Comparison of ENCODE assay signal across 8 cellular contexts in the genomic region with DNA sequence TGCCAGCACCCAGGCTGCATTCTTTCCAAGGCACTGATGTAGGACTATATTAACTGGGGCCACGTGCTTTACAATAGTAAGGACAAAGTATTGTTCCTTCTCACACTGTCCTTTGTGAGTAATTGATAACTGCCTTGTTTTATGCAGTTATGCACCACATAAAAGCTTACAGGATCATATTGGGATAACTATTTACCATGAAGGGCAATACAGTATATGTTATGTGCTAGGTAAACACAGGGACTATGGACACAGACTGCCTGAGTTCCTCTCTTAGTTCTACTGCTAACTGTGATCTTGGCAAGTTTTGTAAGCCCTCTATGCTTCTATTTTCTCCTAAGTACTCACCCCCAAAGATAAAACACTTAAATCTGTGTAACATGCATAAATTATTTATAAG.
"Had no signal": no experiment of that assay in that cellular context is flagged by ENCODE, and none has a peak within 500 bp of the region (broad histone marks: within the 10 kb centered on the region; RNA-seq: fewer than 3 reads in every experiment).

No MANE protein-coding gene starts in this region.

- DNase-seq: GM23248, GOT3, H7, HFFc6, KBM-7 had no signal

- H3K9me3 ChIP-seq: HAP-1 had no signal

- H3K4me1 ChIP-seq: HAP-1 had no signal

- H3K36me3 ChIP-seq: HAP-1 had no signal

- H3K9ac ChIP-seq: GM23248 had no signal

- H3K27ac ChIP-seq: GM23248, HL-60 had no signal

- ATAC-seq: HCT116 had no signal

- H3K4me3 ChIP-seq: GM23248, HAP-1 had no signal
